26 cellular contexts compared by ENCODE assay signal in the genomic region with DNA sequence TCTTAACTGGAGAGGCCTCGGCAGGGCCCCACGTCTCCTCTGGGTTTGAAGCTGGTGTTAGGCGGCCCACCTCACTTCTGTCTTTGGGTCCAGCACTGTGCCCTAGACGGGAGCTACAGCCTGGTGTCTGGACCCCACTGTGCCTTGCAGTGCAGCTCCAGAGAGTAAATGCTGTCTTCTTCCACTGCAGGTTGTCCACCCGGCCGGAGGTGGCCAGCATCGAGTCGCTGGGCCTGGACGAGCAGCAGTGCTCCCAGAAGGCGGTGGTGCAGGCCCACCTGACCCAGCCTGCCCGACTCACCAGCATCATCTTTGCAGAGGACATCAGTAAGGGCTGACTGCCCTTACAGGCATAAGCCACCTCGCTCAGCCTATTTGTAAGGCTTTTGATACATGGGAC.
"Had no signal": no experiment of that assay in that cellular context is flagged by ENCODE, and none has a peak within 500 bp of the region (broad histone marks: within the 10 kb centered on the region; RNA-seq: fewer than 3 reads in every experiment).

No MANE protein-coding gene starts in this region.

- FAIRE-seq: urothelium cell line had no signal

- DNase-seq: stimulated activated CD4-positive, alpha-beta T cell treated with anti-CD3 and anti-CD28 coated beads, Interleukin-2, amount 100 ng/mL, for 48 hours; stimulated activated CD4-positive, alpha-beta T cell treated with anti-CD3 and anti-CD28 coated beads, Interleukin-4, amount 100 ng/mL, for 1 hour; stimulated activated CD4-positive, alpha-beta T cell treated with anti-CD3 and anti-CD28 coated beads, Interleukin-4, amount 100 ng/mL, for 24 hours; stimulated activated CD4-positive, alpha-beta T cell treated with anti-CD3 and anti-CD28 coated beads, Interleukin-4, amount 100 ng/mL, for 4 hours; stimulated activated CD8-positive, alpha-beta memory T cell treated with anti-CD3 and anti-CD28 coated beads, Interleukin-4, amount 100 ng/mL, for 48 hours; stimulated activated naive B cell treated with anti-CD40 and anti-IgM and Interleukin-4, amounts not matched to agents 10 μg/mL and 1 μg/mL and 100 μg/mL, for 72 hours; stimulated activated naive CD4-positive, alpha-beta T cell; stimulated activated naive CD4-positive, alpha-beta T cell treated with Interleukin-2 at 50 U/mL for 16 hours; stimulated activated naive CD8-positive, alpha-beta T cell treated with anti-CD3 and anti-CD28 coated beads, Interleukin-15, amount 100 ng/mL, for 72 hours; stimulated activated naive CD8-positive, alpha-beta T cell treated with anti-CD3 and anti-CD28 coated beads, Interleukin-15, Interleukin-2, amounts not matched to agents 100 U/mL and 50 U/mL, for 24 hours; stomach; substantia nigra; testis; thyroid gland; tibial artery; transverse colon; trophoblast cell; upper lobe of right lung; uterus had no signal

- H3K4me3 ChIP-seq: stomach, suprapubic skin, testis, thoracic aorta, thyroid gland, tibial artery, tibial nerve, transverse colon, upper lobe of right lung, uterus, vagina had no signal

- H3K27ac ChIP-seq: stomach, suprapubic skin, testis, thoracic aorta, thyroid gland, tibial artery, tibial nerve, transverse colon, upper lobe of right lung, uterus, vagina had no signal

- H3K27me3 ChIP-seq: suprapubic skin, testis, thyroid gland, tibial nerve, transverse colon, upper lobe of right lung, uterus, vagina had no signal

- H3K4me1 ChIP-seq: stomach, suprapubic skin, testis, tibial artery, tibial nerve, transverse colon, upper lobe of right lung, uterus, vagina had no signal

- H3K9me3 ChIP-seq: stomach, suprapubic skin, testis, thoracic aorta, thyroid gland, tibial artery, tibial nerve, transverse colon, upper lobe of right lung, uterus, vagina had no signal

- ATAC-seq: stimulated activated effector memory CD8-positive, alpha-beta T cell treated with anti-CD3 and anti-CD28 coated beads, Interleukin-12 subunit alpha, Interleukin-12 subunit beta, amount 100 ng/mL, for 72 hours; stimulated activated memory B cell treated with anti-CD40 and anti-IgM and Interleukin-4, amounts not matched to agents 10 μg/mL and 1 μg/mL and 100 μg/mL, for 72 hours; stimulated activated naive B cell treated with anti-CD40 and anti-IgM and Interleukin-4, amounts not matched to agents 10 μg/mL and 1 μg/mL and 100 μg/mL, for 72 hours; stimulated activated naive CD8-positive, alpha-beta T cell treated with anti-CD3 and anti-CD28 coated beads, Interleukin-15, amount 100 ng/mL, for 72 hours; stimulated activated naive CD8-positive, alpha-beta T cell treated with anti-CD3 and anti-CD28 coated beads, Interleukin-15, Interleukin-2, amounts not matched to agents 100 U/mL and 50 U/mL, for 24 hours had no signal

- H3K36me3 ChIP-seq: stomach, suprapubic skin, thoracic aorta, thyroid gland, tibial artery, tibial nerve, transverse colon, upper lobe of right lung, uterus, vagina had no signal
